Comparison of ENCODE assay signal across 8 cellular contexts in the genomic region with DNA sequence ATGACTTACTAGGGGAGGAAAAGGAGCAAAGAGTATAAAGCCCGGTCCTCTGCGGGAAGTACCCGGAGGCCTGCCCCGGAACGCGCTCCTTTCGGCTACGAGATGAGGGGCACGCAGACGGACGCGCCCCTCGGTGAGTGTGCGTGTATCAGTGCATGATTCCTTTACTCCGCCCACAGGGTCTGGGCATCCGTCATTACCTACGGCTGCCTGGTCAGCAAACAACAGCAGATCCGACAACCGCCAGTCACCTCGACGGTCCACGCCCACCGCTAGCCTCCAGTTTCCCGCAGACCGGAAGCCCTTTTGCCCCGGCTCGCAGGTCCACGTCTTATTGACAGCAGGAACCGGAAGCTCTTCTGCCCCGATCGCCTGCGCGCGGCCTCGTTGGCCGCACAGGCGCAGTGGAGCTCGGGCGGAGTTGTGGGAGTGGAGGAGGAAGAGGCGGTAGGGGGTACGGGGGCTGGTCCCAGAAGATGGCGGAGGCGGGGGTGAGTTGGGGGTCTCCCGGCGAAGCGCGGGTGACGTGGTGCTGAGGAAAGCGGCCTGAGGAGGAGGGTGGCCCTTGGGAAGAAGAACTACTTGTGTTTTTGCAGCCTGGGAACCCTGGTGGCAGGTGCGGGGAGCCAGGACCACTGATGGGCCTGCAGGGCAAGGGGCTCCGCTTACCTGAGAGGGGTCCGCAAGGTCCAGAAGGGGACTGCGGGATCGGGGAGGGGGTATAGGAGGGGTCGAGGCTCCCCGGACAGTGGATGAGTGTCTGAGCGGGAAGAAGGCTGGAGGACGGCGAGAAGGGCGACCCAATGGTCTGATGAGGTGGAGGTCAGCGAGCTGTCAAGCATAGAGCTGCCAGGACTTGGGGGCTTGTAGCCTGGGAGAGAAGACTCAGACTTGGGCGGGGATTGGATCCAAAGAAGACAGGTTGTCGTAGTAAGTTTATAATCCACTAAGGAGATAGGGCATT. TPM values are rescaled to one million over a fixed set of nuclear protein-coding genes. Genes with fewer than 3 reads are reported as not detected.
DNase-seq lines count a peak whose midpoint lies in the region; TF ChIP-seq lines count a peak whose summit lies in the region.

TSS of gene INSIG2 (plus strand) at position 421 of the 964 bp plus-strand sequence. CDS start 8,086 bp downstream, outside the sequence.

- peaks cover 16% of the 10 kb centered on the region for H3K4me1 Mint-ChIP-seq in activated naive CD4-positive, alpha-beta T cell treated with anti-CD3 and anti-CD28 coated beads for 36 hours (ENCODE audit: low read depth)

- H3K36me3 ChIP-seq in GM06990 (ENCODE audit: control insufficient read depth, insufficient read depth, low read length), result no peaks in the 10 kb centered on the region

- H3K27ac Mint-ChIP-seq in activated naive CD4-positive, alpha-beta T cell treated with anti-CD3 and anti-CD28 coated beads for 36 hours, result peak within 1 kb of the TSS; percentile 83

- H3K27me3 Mint-ChIP-seq in activated naive CD4-positive, alpha-beta T cell treated with anti-CD3 and anti-CD28 coated beads for 36 hours (ENCODE audit: low read depth), result no peaks in the 10 kb centered on the region

- H3K4me3 Mint-ChIP-seq in activated naive CD4-positive, alpha-beta T cell treated with anti-CD3 and anti-CD28 coated beads for 36 hours, result peak within 1 kb of the TSS; percentile 86

- DNase-seq in GM06990 (ENCODE audit: extremely low read depth, insufficient read length) (peak; percentile 99), HFF-Myc (ENCODE audit: extremely low read depth, low read depth) (peak; percentile 86), NAMALWA (ENCODE audit: low spot score) (peak; percentile 97), SK-N-DZ (ENCODE audit: low spot score) (peak; percentile 98), germinal center (ENCODE audit: low spot score) (peak; percentile 92), occipital lobe (lab: John Stamatoyannopoulos, UW) (peak; percentile 93)
- DNase-seq in activated naive CD4-positive, alpha-beta T cell treated with anti-CD3 and anti-CD28 coated beads for 36 hours, result peak; percentile 94

- intact Hi-C loops in activated naive CD4-positive, alpha-beta T cell treated with anti-CD3 and anti-CD28 coated beads for 36 hours (cut with micrococcal nuclease), result loop anchor here (1.0 kb wide), 5 partner anchors 74 to 1278 kb away; partner anchors contain the start of genes C2orf76, CCDC93, DBI and DDX18

- H3K27ac ChIP-seq in temporal lobe (ENCODE audit: low read depth, low read length), result no peak within 1 kb of the TSS

- TF ChIP-seq CTCF in GM06990 (IDR thresholded peaks at IDR 0.05; ENCODE audit: insufficient read depth, low read length, poor library complexity, severe bottlenecking) (no peak), HFF-Myc (IDR thresholded peaks at IDR 0.05; ENCODE audit: low read depth, low read length, missing control alignments) (no peak)

- H3K4me3 ChIP-seq in GM06990 (replicated peaks; ENCODE audit: low read depth, low read length), result peak within 1 kb of the TSS; percentile 99
- H3K4me3 ChIP-seq in HFF-Myc (replicated peaks; ENCODE audit: low read depth, low read length), result peak within 1 kb of the TSS; percentile 83

- H3K27me3 ChIP-seq in GM06990 (replicated peaks; ENCODE audit: control insufficient read depth, insufficient read depth, low read length), result no peaks in the 10 kb centered on the region

- CTCF ChIA-PET in activated naive CD4-positive, alpha-beta T cell treated with anti-CD3 and anti-CD28 coated beads for 36 hours (lab: Charles Lee), result interaction anchor here (0.6 to 2.1 kb wide), 4 partner anchors 9 to 85 kb away, joined by 3 to 7 read pairs (median 4); no protein-coding TSS in a partner anchor

- no peaks in the 10 kb centered on the region for H3K36me3 Mint-ChIP-seq in activated naive CD4-positive, alpha-beta T cell treated with anti-CD3 and anti-CD28 coated beads for 36 hours (ENCODE audit: low read depth)

- no peaks in the 10 kb centered on the region for H3K9me3 Mint-ChIP-seq in activated naive CD4-positive, alpha-beta T cell treated with anti-CD3 and anti-CD28 coated beads for 36 hours

RNA-seq across cellular contexts. Expression of gene INSIG2, which starts in this region (rescaled TPM):
- polyA plus RNA-seq in SK-N-DZ (2014; cell fraction: cytosol; rRNA removed), result 10.8 and 11.4 TPM in 2 replicates
- polyA plus RNA-seq in SK-N-DZ (2014; cell fraction: nucleus; rRNA removed), result 12.1 and 15.7 TPM in 2 replicates
- 10 to 100 TPM; 14.3 to 19.3 TPM for total RNA-seq in activated naive CD4-positive, alpha-beta T cell treated with anti-CD3 and anti-CD28 coated beads for 36 hours
- total RNA-seq in occipital lobe (30.1 TPM), temporal lobe (21.6 TPM)
